32 cellular contexts compared by ENCODE assay signal in the genomic region with DNA sequence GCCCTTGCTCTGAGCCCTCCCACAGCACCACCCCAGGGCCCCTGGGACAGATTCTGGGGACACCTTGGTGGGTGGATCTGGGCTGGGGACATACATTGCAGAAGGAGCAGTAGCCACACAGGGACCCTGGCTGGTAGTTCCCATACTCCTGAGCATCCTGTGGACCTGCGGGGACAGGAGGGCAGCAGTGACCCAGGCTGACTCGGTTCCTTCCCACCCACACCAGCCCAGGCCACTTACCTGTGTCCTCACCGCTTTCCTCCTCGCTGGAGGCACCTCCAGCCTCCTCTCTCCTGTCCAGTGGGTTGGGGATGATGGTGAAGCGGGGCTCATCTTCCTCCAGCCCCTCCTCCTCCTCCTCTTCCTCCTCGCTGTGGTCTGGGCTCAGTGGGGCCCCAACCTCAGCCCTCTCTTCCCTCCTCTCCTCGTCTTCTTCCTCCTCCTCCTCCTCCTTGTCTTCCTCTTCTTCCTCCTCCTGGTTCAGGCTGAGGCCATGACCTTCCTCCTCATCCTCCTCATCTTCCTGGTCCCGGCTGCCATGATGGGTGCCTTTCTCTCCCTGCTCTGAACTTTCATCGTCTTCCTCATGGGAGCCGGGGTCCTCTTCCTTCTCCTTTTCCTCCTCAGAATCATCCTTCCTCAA. TPM values are rescaled to one million over a fixed set of nuclear protein-coding genes. Genes with fewer than 3 reads are reported as not detected.
DNase-seq lines count a peak whose midpoint lies in the region; ATAC-seq and TF ChIP-seq lines count a peak whose summit lies in the region.
"Had no signal": no experiment of that assay in that cellular context is flagged by ENCODE, and none has a peak within 500 bp of the region (broad histone marks: within the 10 kb centered on the region; RNA-seq: fewer than 3 reads in every experiment).

No MANE protein-coding gene starts in this region.

- WGBS in heart right ventricle, 2 donors, result 57 to 64% methylated on average over 10 of the region's 10 CpGs

- no peaks in the 10 kb centered on the region for H3K9me3 Mint-ChIP-seq in endothelial cell (ENCODE audit: unreplicated experiment)

- TF ChIP-seq POLR2A in gastrocnemius medialis (IDR thresholded peaks at IDR 0.05), result no peak

- no peak for TF ChIP-seq CTCF in heart right ventricle (IDR thresholded peaks at IDR 0.05)
- no peak for TF ChIP-seq CTCF in HEK293 (tag by site-specific recombination; IDR thresholded peaks at IDR 0.05)
- no peak for TF ChIP-seq CTCF in endothelial cell (IDR thresholded peaks at IDR 0.05; ENCODE audit: unreplicated experiment)
- TF ChIP-seq CTCF in gastrocnemius medialis (IDR thresholded peaks at IDR 0.05 in 4 of 5, conservative IDR thresholded peaks at IDR 0.05 in 1 of 5), result no peak

- POLR2A ChIA-PET in HEK293 (lab: Yijun Ruan, JAX), result no interaction called here

- CTCF ChIA-PET in HEK293 (lab: Yijun Ruan, JAX), result interaction anchor here (0.7 kb wide), 1 partner anchor 60 kb away, joined by 3 read pairs; no protein-coding TSS in a partner anchor

- H3K36me3 Mint-ChIP-seq in endothelial cell (ENCODE audit: low read depth, unreplicated experiment), result peaks cover 15% of the 10 kb centered on the region

- peak overlapping the region; percentile 58 for H3K27ac Mint-ChIP-seq in endothelial cell (ENCODE audit: unreplicated experiment)
- H3K27ac Mint-ChIP-seq: activated CD4-positive, alpha-beta T cell treated with anti-CD3 and anti-CD28 coated beads for 36 hours; activated CD8-positive, alpha-beta T cell treated with anti-CD3 and anti-CD28 coated beads for 36 hours; dendritic cell treated with granulocyte-macrophage colony-stimulating factor and Interleukin-4, amounts not matched to agents 40 ng/mL and 50 ng/mL, for 4 days; endodermal cell; H9 had no signal

- H3K4me1 ChIP-seq in heart right ventricle (peaks cover 5 to 41% (median 32%) of the 10 kb centered on the region in 9 donors), HEK293 (ENCODE audit: control insufficient read depth, insufficient read depth, low read length) (peaks cover 10% of the 10 kb centered on the region), gastrocnemius medialis (peaks cover 18 to 54% of the 10 kb centered on the region in 2 donors), HAP-1 (peaks cover 15% of the 10 kb centered on the region)

- ATAC-seq in heart right ventricle (no peak), Right ventricle myocardium superior (ENCODE audit: poor library complexity) (no peak), gastrocnemius medialis (no peak), HG03025 (IDR thresholded peaks at IDR 0.05; ENCODE audit: low FRiP score, unreplicated experiment) (no peak), HG02840 (IDR thresholded peaks at IDR 0.05; ENCODE audit: low FRiP score, unreplicated experiment) (no peak)
- ATAC-seq: activated CD4-positive, alpha-beta T cell treated with anti-CD3 and anti-CD28 coated beads for 36 hours; activated CD8-positive, alpha-beta T cell treated with anti-CD3 and anti-CD28 coated beads for 36 hours; mucosa of descending colon; sciatic nerve had no signal

- peak overlapping the region in 8 of 10 donors; percentile 27 to 97 (median 86) for H3K27ac ChIP-seq in heart right ventricle
- H3K27ac ChIP-seq in HEK293 (ENCODE audit: extremely low read depth, low read depth, low read length), result no peak overlapping the region
- H3K27ac ChIP-seq in gastrocnemius medialis, result peak overlapping the region; percentile 99 to 100 (median 99)
- H3K27ac ChIP-seq: ascending aorta, esophagus muscularis mucosa, thyroid gland had no signal

- intact Hi-C loops in heart right ventricle (cut with DNase I) (loop anchor here in 3 of 10 donors (5.0 to 10.0 kb wide), 3 partner anchors 36 to 158 kb away; a partner anchor contains a TSS), Right ventricle myocardium superior (cut with DNase I) (no loop called here), gastrocnemius medialis (cut with DNase I; ENCODE audit: low total_unique reads) (loop anchor here (5.0 kb wide), 1 partner anchor 516 kb away; a partner anchor contains a TSS)

- DNase-seq in heart right ventricle (no peak), Right ventricle myocardium superior (no peak), endothelial cell (ENCODE audit: low spot score) (no peak), gastrocnemius medialis (no peak), HAP-1 (ENCODE audit: low spot score in 2 of 2) (no peak)
- DNase-seq: activated CD4-positive, alpha-beta T cell treated with anti-CD3 and anti-CD28 coated beads for 36 hours; activated CD8-positive, alpha-beta memory T cell treated with anti-CD3 and anti-CD28 coated beads, Interleukin-2, amount 50 U/mL, for 48 hours; activated CD8-positive, alpha-beta T cell treated with anti-CD3 and anti-CD28 coated beads for 36 hours; activated naive CD4-positive, alpha-beta T cell treated with anti-CD3 and anti-CD28 coated beads, Interleukin-2, amount 50 U/mL, for 16 hours; caudate nucleus; COR-L47; DMS53; endodermal cell; foreskin fibroblast; H9; mucosa of descending colon; NCI-H1436 treated with DMSO at 0.1 percent for 48 hours; NCI-H345; NCI-H69; SIG-M5; stimulated activated CD4-positive, alpha-beta T cell treated with anti-CD3 and anti-CD28 coated beads, Interleukin-4, amount 100 ng/mL, for 24 hours; SW 1271; T1000; thyroid gland had no signal

- no peaks in the 10 kb centered on the region for H3K9me3 ChIP-seq in heart right ventricle
- no peaks in the 10 kb centered on the region for H3K9me3 ChIP-seq in HEK293 (ENCODE audit: control insufficient read depth, insufficient read depth, low read depth, low read length)
- H3K9me3 ChIP-seq in gastrocnemius medialis, result no peaks in the 10 kb centered on the region
- H3K9me3 ChIP-seq in HAP-1, result no peaks in the 10 kb centered on the region
- H3K9me3 ChIP-seq: ascending aorta, esophagus muscularis mucosa, mucosa of descending colon, thyroid gland had no signal

- H3K4me3 ChIP-seq in heart right ventricle, result peak overlapping the region; percentile 25 to 91 (median 64)
- no peak overlapping the region for H3K4me3 ChIP-seq in HEK293 (ENCODE audit: low read depth, low read length)
- H3K4me3 ChIP-seq in gastrocnemius medialis, result peak overlapping the region; percentile 64 to 87 (median 83)
- H3K4me3 ChIP-seq in HAP-1, result no peak overlapping the region
- H3K4me3 ChIP-seq: ascending aorta, esophagus muscularis mucosa, mucosa of descending colon, thyroid gland had no signal

- peaks cover 0 to 46% (median 0%) of the 10 kb centered on the region in 7 donors for H3K27me3 ChIP-seq in heart right ventricle
- H3K27me3 ChIP-seq in gastrocnemius medialis, result no peaks in the 10 kb centered on the region
- no peaks in the 10 kb centered on the region for H3K27me3 ChIP-seq in HAP-1 (ENCODE audit: low read depth)
- H3K27me3 ChIP-seq: ascending aorta, esophagus muscularis mucosa, thyroid gland had no signal

- peak overlapping the region; percentile 66 for H3K4me3 Mint-ChIP-seq in endothelial cell (ENCODE audit: unreplicated experiment)
- H3K4me3 Mint-ChIP-seq: activated CD4-positive, alpha-beta T cell treated with anti-CD3 and anti-CD28 coated beads for 36 hours; activated CD8-positive, alpha-beta T cell treated with anti-CD3 and anti-CD28 coated beads for 36 hours; dendritic cell treated with granulocyte-macrophage colony-stimulating factor and Interleukin-4, amounts not matched to agents 40 ng/mL and 50 ng/mL, for 4 days; endodermal cell had no signal

- H3K27me3 Mint-ChIP-seq in endothelial cell (ENCODE audit: unreplicated experiment), result peaks cover 18% of the 10 kb centered on the region

- peaks cover 20% of the 10 kb centered on the region for H3K4me1 Mint-ChIP-seq in endothelial cell (ENCODE audit: unreplicated experiment)

- H3K36me3 ChIP-seq in heart right ventricle, result no peaks in the 10 kb centered on the region
- H3K36me3 ChIP-seq in HEK293 (ENCODE audit: control insufficient read depth in 2 of 2, insufficient read depth in 1 of 2, low read length in 2 of 2), result no peaks in the 10 kb centered on the region
- H3K36me3 ChIP-seq in gastrocnemius medialis, result no peaks in the 10 kb centered on the region
- no peaks in the 10 kb centered on the region for H3K36me3 ChIP-seq in HAP-1 (replicated peaks)
- H3K36me3 ChIP-seq: ascending aorta, esophagus muscularis mucosa, thyroid gland had no signal

- in situ Hi-C loops in gastrocnemius medialis (cut with MboI; ENCODE audit: low sequenced_read_pairs in 4 of 4) (no loop called here), HAP-1 (cut with MboI; ENCODE audit: low sequenced_read_pairs) (no loop called here)

RNA-seq across cellular contexts. Expression of a gene that starts 1.9 kb away (rescaled TPM):
- total RNA-seq in heart right ventricle (1,000 to 10,000 TPM in 6 of 10 donors, 100 to 1,000 TPM in 4; 901 to 1,557 (median 1,052) TPM), Right ventricle myocardium superior (878 TPM), endothelial cell (ENCODE audit: unreplicated experiment) (0.72 TPM), gastrocnemius medialis (100 to 1,000 TPM; 190 to 537 (median 300) TPM)
- 100 to 1,000 TPM; 331 to 710 TPM for polyA plus RNA-seq in heart right ventricle
- total RNA-seq: activated CD4-positive, alpha-beta T cell treated with anti-CD3 and anti-CD28 coated beads for 36 hours; activated CD8-positive, alpha-beta T cell treated with anti-CD3 and anti-CD28 coated beads for 36 hours; ascending aorta; lung microvascular endothelial cell had no signal

RNA-seq across cellular contexts. Expression of a gene that starts 4.3 kb away (rescaled TPM):
- total RNA-seq in heart right ventricle, result 10 to 100 TPM; 21.7 to 38.5 (median 33.0) TPM
- polyA plus RNA-seq in heart right ventricle, result 100 to 1,000 TPM in 1 of 2 donors, 10 to 100 TPM in 1; 20.4 to 100 TPM
- 24.8 TPM for total RNA-seq in Right ventricle myocardium superior
- total RNA-seq in endothelial cell (ENCODE audit: unreplicated experiment), result 75.3 TPM
- 10 to 100 TPM; 10.4 to 11.5 (median 11.3) TPM for total RNA-seq in gastrocnemius medialis

RNA-seq across cellular contexts. Expression of a gene that starts 33.9 kb away (rescaled TPM):
- total RNA-seq in heart right ventricle, result 1 to 10 TPM; 3.6 to 7.0 (median 5.8) TPM
- 10 to 100 TPM; 15.4 to 16.7 TPM for polyA plus RNA-seq in heart right ventricle
- total RNA-seq in Right ventricle myocardium superior, result 5.0 TPM
- total RNA-seq in endothelial cell (ENCODE audit: unreplicated experiment), result 19.7 TPM
- total RNA-seq in gastrocnemius medialis, result 1 to 10 TPM; 1.9 to 4.1 (median 3.0) TPM

RNA-seq across cellular contexts. Expression of a gene that starts 34.3 kb away (rescaled TPM):
- 1 to 10 TPM in 5 of 10 donors, under 1 TPM in 5; 0.64 to 2.3 (median 1.0) TPM for total RNA-seq in heart right ventricle
- 1 to 10 TPM; 1.9 to 5.4 TPM for polyA plus RNA-seq in heart right ventricle
- total RNA-seq in Right ventricle myocardium superior, result 1.3 TPM
- total RNA-seq in endothelial cell (ENCODE audit: unreplicated experiment), result 0.51 TPM
- 10 to 100 TPM in 1 of 4 donors, 1 to 10 TPM in 3; 1.3 to 11.7 (median 3.5) TPM for total RNA-seq in gastrocnemius medialis
- total RNA-seq: ascending aorta had no signal

RNA-seq across cellular contexts. Expression of a gene that starts 39.1 kb away (rescaled TPM):
- total RNA-seq in heart right ventricle, result 10 to 100 TPM; 17.6 to 26.7 (median 23.0) TPM
- 10 to 100 TPM; 25.9 to 38.5 TPM for polyA plus RNA-seq in heart right ventricle
- total RNA-seq in Right ventricle myocardium superior, result 21.3 TPM
- total RNA-seq in endothelial cell (ENCODE audit: unreplicated experiment), result 5.8 TPM
- total RNA-seq in gastrocnemius medialis, result 10 to 100 TPM; 25.7 to 97.9 (median 34.0) TPM

Comparison
In these comparisons a context has a peak if more than half of its experiments do, and no peak if none do; other contexts are left out.
1. H3K4me3 ChIP-seq: peak in heart right ventricle (10 of 10) and gastrocnemius medialis (4 of 4); none in HEK293 (single experiment) and HAP-1 (single experiment).
2. RNA of a gene that starts 1.9 kb away (total RNA-seq): 901 to 1,557 TPM in heart right ventricle, 878 TPM in Right ventricle myocardium superior (single experiment) and 190 to 537 TPM in gastrocnemius medialis; 0.72 TPM in endothelial cell (single experiment); every median in the first group is over 100 times any median in the second.